ENCODE assay signal across 8 cellular contexts in the genomic region with DNA sequence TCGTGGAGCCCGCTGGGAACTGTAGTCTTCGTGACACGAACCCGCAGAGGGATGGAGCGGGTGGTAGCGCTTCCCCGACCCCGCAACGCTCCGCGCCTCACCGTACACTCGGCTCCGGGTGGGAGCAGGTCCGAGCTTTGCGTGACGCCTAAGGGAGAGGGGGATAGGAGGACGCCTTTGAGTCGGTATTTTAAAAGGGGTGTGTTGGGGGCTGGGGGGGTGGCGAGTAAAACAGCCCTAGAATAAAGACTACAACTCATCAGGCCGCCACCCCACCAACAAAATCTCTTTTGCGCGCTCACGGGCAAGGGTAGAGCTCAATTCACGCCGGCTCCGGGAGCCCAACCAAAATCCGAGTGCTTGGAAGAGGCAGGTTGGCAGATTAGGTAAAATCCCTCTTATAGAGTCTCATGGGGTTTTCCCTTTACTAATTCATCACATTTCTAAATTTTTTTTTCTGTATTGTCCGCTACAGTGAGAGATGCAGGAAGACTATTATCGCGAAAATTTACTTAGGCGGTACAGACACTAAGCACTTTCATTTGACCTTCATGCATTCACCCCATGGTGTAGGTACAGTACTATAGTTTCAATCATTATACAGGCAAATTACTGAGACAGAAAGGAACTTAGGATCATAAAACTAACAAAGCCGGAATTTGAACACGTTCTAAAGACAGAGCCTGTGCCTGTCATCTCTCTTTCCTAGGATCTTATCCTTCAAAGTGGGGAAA. TPM values are rescaled to one million over a fixed set of nuclear protein-coding genes. Genes with fewer than 3 reads are reported as not detected.
DNase-seq lines count a peak whose midpoint lies in the region; ATAC-seq, FAIRE-seq and TF ChIP-seq lines count a peak whose summit lies in the region.

No MANE protein-coding gene starts in this region.

- H3K4me2 ChIP-seq in HCT116 (ENCODE audit: low read length) = peak overlapping the region; percentile 96

- TF ChIP-seq CTCF in GM13977 (IDR thresholded peaks at IDR 0.05; ENCODE audit: extremely low read depth, insufficient read depth, missing control alignments) (no peak), HCT116 (IDR thresholded peaks at IDR 0.05 in 2 of 3, conservative IDR thresholded peaks at IDR 0.05 in 1 of 3; ENCODE audit: borderline replicate concordance in 1 of 3, insufficient read depth in 1 of 3, low read depth in 2 of 3, low read length in 2 of 3) (no peak), esophagus squamous epithelium (IDR thresholded peaks at IDR 0.05) (no peak), ovary (IDR thresholded peaks at IDR 0.05) (no peak)

- H3K79me2 ChIP-seq in HCT116 (ENCODE audit: insufficient read depth, low read length) = peaks cover 41% of the 10 kb centered on the region

- TF ChIP-seq POLR2A in HCT116 (IDR thresholded peaks at IDR 0.05; ENCODE audit: borderline replicate concordance, extremely low read depth, insufficient read depth, insufficient read length) (no peak), esophagus squamous epithelium (IDR thresholded peaks at IDR 0.05) (no peak), ovary (IDR thresholded peaks at IDR 0.05) (no peak)

- H3K27ac ChIP-seq in HCT116 (ENCODE audit: low read depth, low read length) (peak overlapping the region; percentile 90), esophagus squamous epithelium (peak overlapping the region; percentile 90 to 97 (median 92)), ovary (peak overlapping the region; percentile 80 to 91)

- intact Hi-C loops in HCT116 (cut with micrococcal nuclease) = loop anchor here (5.0 kb wide), 1 partner anchor 83 kb away; no protein-coding TSS in a partner anchor
- intact Hi-C loops in esophagus squamous epithelium (cut with DNase I) = no loop called here
- intact Hi-C loops in ovary (cut with DNase I) = loop anchor here in 3 of 4 donors (5.0 kb wide), 3 partner anchors 48 to 88 kb away; a partner anchor contains a TSS

- CTCF ChIA-PET in HCT116 (lab: Charles Lee) = no interaction called here

- TSS peak; percentile 90 for BruUV-seq in HCT116 (replicated peaks; lab: Mats Ljungman, UMichigan)

- H3K4me1 ChIP-seq in HCT116 (ENCODE audit: control insufficient read depth in 1 of 2, insufficient read depth in 2 of 2, low read length in 2 of 2) = peaks cover 4 to 17% of the 10 kb centered on the region in 2 experiments; a peak in 3 of 4 replicates
- peaks cover 0 to 28% (median 15%) of the 10 kb centered on the region in 3 donors for H3K4me1 ChIP-seq in esophagus squamous epithelium
- H3K4me1 ChIP-seq in ovary (ENCODE audit: insufficient read depth) = peaks cover 4% of the 10 kb centered on the region

- ATAC-seq in HCT116 = no peak

- H3K9me3 ChIP-seq in HCT116 (ENCODE audit: control insufficient read depth in 1 of 2, insufficient read depth in 1 of 2, low read depth in 1 of 2, low read length in 2 of 2) (no peaks in the 10 kb centered on the region), esophagus squamous epithelium (no peaks in the 10 kb centered on the region), ovary (no peaks in the 10 kb centered on the region)

- H4K20me1 ChIP-seq in HCT116 (ENCODE audit: insufficient read depth) = no peaks in the 10 kb centered on the region

- H3K4me3 ChIP-seq in HCT116 (replicated peaks in 1 of 2; ENCODE audit: low read depth in 1 of 2, low read length in 2 of 2) = peak overlapping the region; percentile 75 to 88
- H3K4me3 ChIP-seq in esophagus squamous epithelium = peak overlapping the region; percentile 48 to 87 (median 72)
- peak overlapping the region; percentile 59 for H3K4me3 ChIP-seq in ovary

- in situ Hi-C loops in GM13977 (cut with MboI; ENCODE audit: low pct_unique_long_range_greater_than_20kb, low sequenced_read_pairs, unreplicated experiment) = no loop called here

- 0 to 3% methylated on average over 18 to 28 of the region's 35 CpGs for WGBS in esophagus squamous epithelium, 2 donors
- WGBS in ovary, 3 donors = 0% methylated on average over 35 of the region's 35 CpGs

- H3K27me3 ChIP-seq in HCT116 (ENCODE audit: insufficient read depth, low read length) (no peaks in the 10 kb centered on the region), esophagus squamous epithelium (no peaks in the 10 kb centered on the region), ovary (no peaks in the 10 kb centered on the region)

- no peak for TF ChIP-seq RAD21 in HCT116 (IDR thresholded peaks at IDR 0.05; ENCODE audit: low read depth)

- POLR2A ChIA-PET in HCT116 (lab: Charles Lee) = interaction anchor here (1.0 to 2.5 kb wide), 3 partner anchors 12 to 84 kb away, joined by 3 to 10 read pairs (median 3); a partner anchor contains a TSS

- H2AFZ ChIP-seq in HCT116 (ENCODE audit: low read depth, low read length, poor library complexity, severe bottlenecking) = no peak overlapping the region

- no peak for TF ChIP-seq EP300 in ovary (IDR thresholded peaks at IDR 0.05)

- no peaks in the 10 kb centered on the region for H3K9me2 ChIP-seq in HCT116 (ENCODE audit: insufficient read depth)

- H3K36me3 ChIP-seq in HCT116 (ENCODE audit: control insufficient read depth in 1 of 2, insufficient read depth in 2 of 2, low read length in 2 of 2) (peaks cover 0 to 5% of the 10 kb centered on the region in 2 experiments; a peak in 1 of 4 replicates), esophagus squamous epithelium (no peaks in the 10 kb centered on the region), ovary (no peaks in the 10 kb centered on the region)

- RAD21 ChIA-PET in HCT116 (lab: Charles Lee; ENCODE audit: low non-redundant PET in 1 of 2, low total read pairs in 2 of 2, uncharacterized antibody in 2 of 2, unreplicated experiment in 2 of 2) = no interaction called here

- H3K9ac ChIP-seq in HCT116 (ENCODE audit: low read length) = peak overlapping the region; percentile 85

- no peak for FAIRE-seq in RCC 7860 (lab: Jason Lieb, UNC)

- peak; percentile 29 for DNase-seq in GM13977 (ENCODE audit: low spot score)
- no peak for DNase-seq in HCT116 (ENCODE audit: low read depth, low spot score)
- peak; percentile 51 for DNase-seq in MV-4-11 (lab: John Stamatoyannopoulos, UW)
- DNase-seq in activated CD4-positive, alpha-beta T cell treated with anti-CD3 and anti-CD28 coated beads for 48 hours = peak; percentile 69
- DNase-seq in esophagus squamous epithelium (lab: John Stamatoyannopoulos, UW) = no peak
- DNase-seq in ovary = no peak
- DNase-seq in GDM1 (lab: John Stamatoyannopoulos, UW) = no peak
- no peak for DNase-seq in RCC 7860 (ENCODE audit: low spot score)

TF ChIP-seq in HCT116, 20 proteins besides CTCF, POLR2A, EP300 and RAD21:
- TF ChIP-seq, protein P1, sequence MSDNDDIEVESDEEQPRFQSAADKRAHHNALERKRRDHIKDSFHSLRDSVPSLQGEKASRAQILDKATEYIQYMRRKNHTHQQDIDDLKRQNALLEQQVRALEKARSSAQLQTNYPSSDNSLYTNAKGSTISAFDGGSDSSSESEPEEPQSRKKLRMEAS (IDR thresholded peaks at IDR 0.05) = no peak
- TF ChIP-seq JUND (IDR thresholded peaks at IDR 0.05) = peak; percentile 16
- peak; percentile 57; the same call in 1 of the 2 replicates for TF ChIP-seq SIN3A (IDR thresholded peaks at IDR 0.05; ENCODE audit: low read depth)
- TF ChIP-seq SRF (IDR thresholded peaks at IDR 0.05; ENCODE audit: low read depth) = no peak
TF ChIP-seq in HCT116: peak in this region for 2.

RNA-seq across cellular contexts. Expression of a gene that starts 0.7 kb away (rescaled TPM):
- 84.8 TPM for total RNA-seq in HCT116 (2021; ENCODE audit: unreplicated experiment)
- polyA plus RNA-seq in HCT116 (2012) = 79.7 and 82.2 TPM in 2 replicates
- 10 to 100 TPM; 40.5 to 52.3 (median 46.2) TPM for total RNA-seq in esophagus squamous epithelium
- total RNA-seq in ovary = 10 to 100 TPM; 44.1 to 80.2 (median 64.0) TPM
- 10 to 100 TPM; 39.7 to 53.5 TPM for polyA plus RNA-seq in ovary

RNA-seq across cellular contexts. Expression of a gene that starts 48.3 kb away (rescaled TPM):
- 189 TPM for total RNA-seq in HCT116 (2021; ENCODE audit: unreplicated experiment)
- polyA plus RNA-seq in HCT116 (2012) = 59.2 and 79.4 TPM in 2 replicates
- total RNA-seq in esophagus squamous epithelium = 100 to 1,000 TPM in 2 of 4 donors, 10 to 100 TPM in 2; 64.6 to 100 (median 82.9) TPM
- 100 to 1,000 TPM in 2 of 7 donors, 10 to 100 TPM in 5; 45.5 to 109 (median 92.8) TPM for total RNA-seq in ovary
- 100 to 1,000 TPM in 1 of 2 donors, 10 to 100 TPM in 1; 33.2 to 101 TPM for polyA plus RNA-seq in ovary

Comparison
In these comparisons a context has a peak if more than half of its experiments do, and no peak if none do; other contexts are left out.
1. DNase-seq: peak in GM13977 (single experiment), MV-4-11 (single experiment) and activated CD4-positive, alpha-beta T cell treated with anti-CD3 and anti-CD28 coated beads for 48 hours (single experiment); none in HCT116 (single experiment), esophagus squamous epithelium (single experiment), ovary (0 of 5), GDM1 (single experiment) and RCC 7860 (single experiment).
2. Peak in every context shown above with its lines, with median percentiles within 50 percentile points of each other: H3K27ac ChIP-seq and H3K4me3 ChIP-seq.